8 cellular contexts compared by ENCODE assay signal in the genomic region with DNA sequence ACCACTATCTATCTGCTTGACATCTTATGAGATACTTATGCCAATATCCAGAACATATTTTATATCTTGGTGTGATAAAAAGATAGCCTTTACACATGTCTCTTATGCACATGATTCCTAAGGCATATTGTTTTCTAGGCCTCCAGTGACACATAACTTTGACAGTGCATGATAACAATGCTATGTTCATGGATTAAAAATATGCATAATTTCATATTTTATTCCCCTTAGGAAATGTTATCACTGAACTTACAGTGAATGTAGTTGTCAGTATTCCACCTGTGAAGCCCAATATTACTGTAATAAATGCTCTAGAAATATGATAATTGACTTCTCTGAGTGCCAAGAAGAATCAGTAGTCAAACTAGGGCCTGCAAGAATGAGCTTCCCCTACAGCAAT.
"Had no signal": no experiment of that assay in that cellular context is flagged by ENCODE, and none has a peak within 500 bp of the region (broad histone marks: within the 10 kb centered on the region; RNA-seq: fewer than 3 reads in every experiment).

No MANE protein-coding gene starts in this region.

- H3K36me3 ChIP-seq: HAP-1 had no signal

- H3K4me2 ChIP-seq: GM23338 had no signal

- H3K4me3 ChIP-seq: GM23248, GM23338, HAP-1 had no signal

- H2AFZ ChIP-seq: GM23248, GM23338 had no signal

- H3K9me3 ChIP-seq: HAP-1 had no signal

- H3K9ac ChIP-seq: GM23248 had no signal

- H3K27ac ChIP-seq: GM23248 had no signal

- DNase-seq: GM23248, GOT3, H7, H9, HCEC 1CT, HFFc6 had no signal
